Comparison of ENCODE assay signal across 16 cellular contexts in the genomic region with DNA sequence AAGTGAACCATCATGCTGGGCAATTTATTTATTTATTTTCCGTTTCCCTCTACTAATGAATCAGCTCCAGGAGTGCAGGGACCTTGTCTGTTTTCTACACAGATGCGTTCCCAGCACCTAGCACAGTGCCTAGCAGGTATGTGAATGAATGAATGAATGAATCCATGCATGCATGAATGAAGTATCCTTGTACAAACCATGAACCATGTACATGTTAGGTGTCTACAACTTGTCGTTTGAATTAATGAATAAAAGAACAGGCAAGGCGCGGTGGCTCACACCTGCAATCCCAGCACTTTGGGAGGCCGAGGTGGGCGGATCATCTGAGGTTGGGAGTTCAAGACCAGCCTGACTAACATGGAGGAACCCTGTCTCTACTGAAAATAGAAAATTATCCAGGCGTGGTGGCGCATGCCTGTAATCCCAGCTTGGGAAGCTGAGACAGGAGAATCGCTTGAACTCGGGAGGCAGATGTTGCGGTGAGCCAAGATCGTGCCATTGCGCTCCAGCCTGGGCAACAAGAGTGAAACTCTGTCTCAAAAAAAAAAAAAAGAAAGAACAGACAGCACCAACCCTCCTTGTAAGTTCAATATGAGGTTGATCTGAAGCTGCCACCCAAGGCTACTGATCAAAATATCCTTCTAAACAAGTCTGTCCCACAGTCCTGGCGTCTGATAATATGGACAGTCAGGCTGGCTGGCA. TPM values are rescaled to one million over a fixed set of nuclear protein-coding genes. Genes with fewer than 3 reads are reported as not detected.
DNase-seq lines count a peak whose midpoint lies in the region; ATAC-seq and TF ChIP-seq lines count a peak whose summit lies in the region.
"Had no signal": no experiment of that assay in that cellular context is flagged by ENCODE, and none has a peak within 500 bp of the region (broad histone marks: within the 10 kb centered on the region; RNA-seq: fewer than 3 reads in every experiment).

No MANE protein-coding gene starts in this region.

- H3K4me1 Mint-ChIP-seq in naive B cell, result peaks cover 35 to 53% (median 52%) of the 10 kb centered on the region in 3 donors
- H3K4me1 Mint-ChIP-seq in CD8-positive, alpha-beta T cell (ENCODE audit: low read depth), result no peaks in the 10 kb centered on the region
- peaks cover 9% of the 10 kb centered on the region for H3K4me1 Mint-ChIP-seq in mesothelial cell of epicardium

- no peak overlapping the region for H3K9ac ChIP-seq in KMS-11

- ATAC-seq in GM19455 (IDR thresholded peaks at IDR 0.05; ENCODE audit: unreplicated experiment), result peak; percentile 32
- peak; percentile 7 to 16 for ATAC-seq in naive B cell (ENCODE audit: low read depth in 2 of 2)
- no peak for ATAC-seq in CD8-positive, alpha-beta T cell
- ATAC-seq in GM21447 (IDR thresholded peaks at IDR 0.05; ENCODE audit: unreplicated experiment), result no peak
- ATAC-seq: HCT116, left ventricle myocardium superior had no signal

- H3K4me3 ChIP-seq in DOHH2 (ENCODE audit: low read length) (peak overlapping the region; percentile 42; the same call in 1 of the 2 replicates), KMS-11 (IDR thresholded peaks at IDR 0.05; ENCODE audit: insufficient read depth, low read depth, low read length) (no peak overlapping the region)
- no peak overlapping the region for H3K4me3 ChIP-seq in CD8-positive, alpha-beta T cell (ENCODE audit: low read depth, low read length)
- H3K4me3 ChIP-seq: SK-N-MC had no signal

- H3K27ac Mint-ChIP-seq in naive B cell, result peak overlapping the region in 5 of 6 donors; percentile 56 to 88 (median 62)
- no peak overlapping the region for H3K27ac Mint-ChIP-seq in CD8-positive, alpha-beta T cell
- no peak overlapping the region for H3K27ac Mint-ChIP-seq in mesothelial cell of epicardium

- TF ChIP-seq CTCF in DOHH2 (IDR thresholded peaks at IDR 0.05; ENCODE audit: low read depth, low read length, poor library complexity, severe bottlenecking), result no peak
- TF ChIP-seq CTCF in KMS-11 (conservative IDR thresholded peaks at IDR 0.05; ENCODE audit: low read depth, low read length), result no peak; the same call in 1 of the 2 replicates
- no peak for TF ChIP-seq CTCF in CD8-positive, alpha-beta T cell (IDR thresholded peaks at IDR 0.05)
- TF ChIP-seq CTCF in mesothelial cell of epicardium (IDR thresholded peaks at IDR 0.05; ENCODE audit: unreplicated experiment), result no peak

- H3K9me3 ChIP-seq in DOHH2 (ENCODE audit: control insufficient read depth, insufficient read depth, low read length), result no peaks in the 10 kb centered on the region
- no peaks in the 10 kb centered on the region for H3K9me3 ChIP-seq in CD8-positive, alpha-beta T cell (ENCODE audit: low read length)

- H3K27me3 Mint-ChIP-seq in naive B cell, result no peaks in the 10 kb centered on the region
- H3K27me3 Mint-ChIP-seq in CD8-positive, alpha-beta T cell (ENCODE audit: low read depth), result peaks cover under 1% of the 10 kb centered on the region
- no peaks in the 10 kb centered on the region for H3K27me3 Mint-ChIP-seq in mesothelial cell of epicardium (ENCODE audit: low read depth)

- H3K79me2 ChIP-seq in DOHH2 (ENCODE audit: control insufficient read depth, low read length) (no peaks in the 10 kb centered on the region), KMS-11 (ENCODE audit: insufficient read depth, low read depth) (no peaks in the 10 kb centered on the region)

- peak overlapping the region in 7 of 8 donors; percentile 25 to 89 (median 58) for H3K4me3 Mint-ChIP-seq in naive B cell
- H3K4me3 Mint-ChIP-seq in CD8-positive, alpha-beta T cell, result no peak overlapping the region
- H3K4me3 Mint-ChIP-seq in mesothelial cell of epicardium, result no peak overlapping the region

- no peaks in the 10 kb centered on the region for H3K36me3 Mint-ChIP-seq in naive B cell
- no peaks in the 10 kb centered on the region for H3K36me3 Mint-ChIP-seq in CD8-positive, alpha-beta T cell
- H3K36me3 Mint-ChIP-seq in mesothelial cell of epicardium, result no peaks in the 10 kb centered on the region

- H3K4me1 ChIP-seq in DOHH2 (ENCODE audit: control insufficient read depth, low read length) (peaks cover 27% of the 10 kb centered on the region), KMS-11 (ENCODE audit: low read depth, poor library complexity, severe bottlenecking) (peaks cover 35% of the 10 kb centered on the region)
- H3K4me1 ChIP-seq in CD8-positive, alpha-beta T cell (ENCODE audit: insufficient read depth, low read length), result no peaks in the 10 kb centered on the region

- H2AFZ ChIP-seq in KMS-11 (ENCODE audit: low read depth), result no peak overlapping the region

- H3K27ac ChIP-seq in DOHH2 (ENCODE audit: low read depth, low read length), result no peak overlapping the region
- peak overlapping the region; percentile 40; the same call in 1 of the 2 replicates for H3K27ac ChIP-seq in KMS-11
- no peak overlapping the region for H3K27ac ChIP-seq in CD8-positive, alpha-beta T cell (ENCODE audit: low read depth, low read length)
- H3K27ac ChIP-seq: SK-N-MC had no signal

- H3K36me3 ChIP-seq in DOHH2 (ENCODE audit: control insufficient read depth, low read length) (no peaks in the 10 kb centered on the region), KMS-11 (ENCODE audit: insufficient read depth) (no peaks in the 10 kb centered on the region)
- no peaks in the 10 kb centered on the region for H3K36me3 ChIP-seq in CD8-positive, alpha-beta T cell (ENCODE audit: insufficient read depth, low read length)

- intact Hi-C loops in CD8-positive, alpha-beta T cell (cut with DNase I, micrococcal nuclease), result no loop called here

- DNase-seq in naive B cell (no peak), hepatic stellate cell (ENCODE audit: low spot score) (no peak), mesothelial cell of epicardium (ENCODE audit: low spot score in 2 of 2, unreplicated experiment in 2 of 2) (no peak)
- no peak for DNase-seq in CD8-positive, alpha-beta T cell
- DNase-seq: amygdala; cerebellar nuclear complex; foreskin fibroblast; left ventricle myocardium superior; NCI-H446 treated with DMSO at 0.1 percent for 48 hours; stimulated activated CD4-positive, alpha-beta T cell treated with anti-CD3 and anti-CD28 coated beads, Interleukin-15, amount 100 ng/mL, for 24 hours had no signal

- H3K27me3 ChIP-seq in DOHH2 (ENCODE audit: control insufficient read depth, low read length) (peaks cover 2% of the 10 kb centered on the region; the same call in 1 of the 2 replicates), KMS-11 (ENCODE audit: insufficient read depth, low read depth) (peaks cover 16% of the 10 kb centered on the region; the same call in 1 of the 2 replicates)
- H3K27me3 ChIP-seq in CD8-positive, alpha-beta T cell (ENCODE audit: insufficient read depth, low read length), result no peaks in the 10 kb centered on the region

- H3K9me2 ChIP-seq in DOHH2 (replicated peaks; ENCODE audit: control insufficient read depth, low read length), result no peaks in the 10 kb centered on the region

- H4K20me1 ChIP-seq in DOHH2 (ENCODE audit: control insufficient read depth, insufficient read depth, low read depth, low read length) (no peaks in the 10 kb centered on the region), KMS-11 (ENCODE audit: insufficient read depth) (no peaks in the 10 kb centered on the region)

- H3K9me3 Mint-ChIP-seq in naive B cell, result no peaks in the 10 kb centered on the region
- H3K9me3 Mint-ChIP-seq in CD8-positive, alpha-beta T cell, result no peaks in the 10 kb centered on the region
- no peaks in the 10 kb centered on the region for H3K9me3 Mint-ChIP-seq in mesothelial cell of epicardium

- CTCF ChIA-PET in CD8-positive, alpha-beta T cell (lab: Charles Lee), result interaction anchor here (0.8 kb wide), 1 partner anchor 175 kb away, joined by 3 read pairs; no protein-coding TSS in a partner anchor

- peak overlapping the region; percentile 49 for H3K4me2 ChIP-seq in DOHH2 (ENCODE audit: low read length)
- peak overlapping the region; percentile 79 for H3K4me2 ChIP-seq in KMS-11

- no peaks in the 10 kb centered on the region for H3F3A ChIP-seq in DOHH2 (ENCODE audit: control insufficient read depth, insufficient read depth)

- POLR2A ChIA-PET in CD8-positive, alpha-beta T cell (lab: Charles Lee), result interaction anchor here (0.6 kb wide), 1 partner anchor 27 kb away, joined by 3 read pairs; no protein-coding TSS in a partner anchor

RNA-seq across cellular contexts. Expression of gene SLC9A8, which starts 27.3 kb away (rescaled TPM):
- polyA plus RNA-seq in naive B cell (ENCODE audit: low read depth in 6 of 6), result 10 to 100 TPM in 3 of 6 donors, 1 to 10 TPM in 3; 6.4 to 14.2 (median 10.7) TPM
- total RNA-seq in CD8-positive, alpha-beta T cell, result 10 to 100 TPM; 30.7 to 32.9 TPM
- total RNA-seq in mesothelial cell of epicardium, result 9.7 to 11.9 TPM (median 10.6 TPM) in 3 replicates

Comparison
In these comparisons a context has a peak if more than half of its experiments do, and no peak if none do; other contexts are left out.
1. ATAC-seq: peak in GM19455 (single experiment) and naive B cell (2 of 2); none in CD8-positive, alpha-beta T cell (single experiment) and GM21447 (single experiment).
2. H3K27ac Mint-ChIP-seq: peak in naive B cell (5 of 6); none in CD8-positive, alpha-beta T cell (single experiment) and mesothelial cell of epicardium (single experiment).
3. H3K4me3 Mint-ChIP-seq: peak in naive B cell (7 of 8); none in CD8-positive, alpha-beta T cell (single experiment) and mesothelial cell of epicardium (single experiment).